In genomic region chr10:102661614-102662133, GRCh38 we compare ENCODE assay signal across 1 cellular context.
TF ChIP-seq lines count a peak whose summit lies in the region.

No MANE protein-coding gene starts in this region.

TF ChIP-seq in GM23338, 12 proteins besides CTCF, POLR2A, EP300 and RAD21 (continued from another document):
- TF ChIP-seq, protein P1, sequence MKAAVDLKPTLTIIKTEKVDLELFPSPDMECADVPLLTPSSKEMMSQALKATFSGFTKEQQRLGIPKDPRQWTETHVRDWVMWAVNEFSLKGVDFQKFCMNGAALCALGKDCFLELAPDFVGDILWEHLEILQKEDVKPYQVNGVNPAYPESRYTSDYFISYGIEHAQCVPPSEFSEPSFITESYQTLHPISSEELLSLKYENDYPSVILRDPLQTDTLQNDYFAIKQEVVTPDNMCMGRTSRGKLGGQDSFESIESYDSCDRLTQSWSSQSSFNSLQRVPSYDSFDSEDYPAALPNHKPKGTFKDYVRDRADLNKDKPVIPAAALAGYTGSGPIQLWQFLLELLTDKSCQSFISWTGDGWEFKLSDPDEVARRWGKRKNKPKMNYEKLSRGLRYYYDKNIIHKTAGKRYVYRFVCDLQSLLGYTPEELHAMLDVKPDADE (IDR thresholded peaks at IDR 0.05): no peak
- TF ChIP-seq JUNB (IDR thresholded peaks at IDR 0.05; ENCODE audit: unreplicated experiment) (no peak), CREB1 (CRISPR knock-in tag; IDR thresholded peaks at IDR 0.05; ENCODE audit: low read depth) (no peak), ZNF114 (CRISPR knock-in tag; IDR thresholded peaks at IDR 0.05) (no peak), ZNF331 (CRISPR knock-in tag; IDR thresholded peaks at IDR 0.05; ENCODE audit: low read depth) (no peak), STAT1 (IDR thresholded peaks at IDR 0.05; ENCODE audit: unreplicated experiment) (no peak), POLR2AphosphoS5 (IDR thresholded peaks at IDR 0.05; ENCODE audit: low read depth) (no peak), EZH2 (IDR thresholded peaks at IDR 0.05; ENCODE audit: low read depth, unreplicated experiment) (no peak)
- TF ChIP-seq, protein P2, sequence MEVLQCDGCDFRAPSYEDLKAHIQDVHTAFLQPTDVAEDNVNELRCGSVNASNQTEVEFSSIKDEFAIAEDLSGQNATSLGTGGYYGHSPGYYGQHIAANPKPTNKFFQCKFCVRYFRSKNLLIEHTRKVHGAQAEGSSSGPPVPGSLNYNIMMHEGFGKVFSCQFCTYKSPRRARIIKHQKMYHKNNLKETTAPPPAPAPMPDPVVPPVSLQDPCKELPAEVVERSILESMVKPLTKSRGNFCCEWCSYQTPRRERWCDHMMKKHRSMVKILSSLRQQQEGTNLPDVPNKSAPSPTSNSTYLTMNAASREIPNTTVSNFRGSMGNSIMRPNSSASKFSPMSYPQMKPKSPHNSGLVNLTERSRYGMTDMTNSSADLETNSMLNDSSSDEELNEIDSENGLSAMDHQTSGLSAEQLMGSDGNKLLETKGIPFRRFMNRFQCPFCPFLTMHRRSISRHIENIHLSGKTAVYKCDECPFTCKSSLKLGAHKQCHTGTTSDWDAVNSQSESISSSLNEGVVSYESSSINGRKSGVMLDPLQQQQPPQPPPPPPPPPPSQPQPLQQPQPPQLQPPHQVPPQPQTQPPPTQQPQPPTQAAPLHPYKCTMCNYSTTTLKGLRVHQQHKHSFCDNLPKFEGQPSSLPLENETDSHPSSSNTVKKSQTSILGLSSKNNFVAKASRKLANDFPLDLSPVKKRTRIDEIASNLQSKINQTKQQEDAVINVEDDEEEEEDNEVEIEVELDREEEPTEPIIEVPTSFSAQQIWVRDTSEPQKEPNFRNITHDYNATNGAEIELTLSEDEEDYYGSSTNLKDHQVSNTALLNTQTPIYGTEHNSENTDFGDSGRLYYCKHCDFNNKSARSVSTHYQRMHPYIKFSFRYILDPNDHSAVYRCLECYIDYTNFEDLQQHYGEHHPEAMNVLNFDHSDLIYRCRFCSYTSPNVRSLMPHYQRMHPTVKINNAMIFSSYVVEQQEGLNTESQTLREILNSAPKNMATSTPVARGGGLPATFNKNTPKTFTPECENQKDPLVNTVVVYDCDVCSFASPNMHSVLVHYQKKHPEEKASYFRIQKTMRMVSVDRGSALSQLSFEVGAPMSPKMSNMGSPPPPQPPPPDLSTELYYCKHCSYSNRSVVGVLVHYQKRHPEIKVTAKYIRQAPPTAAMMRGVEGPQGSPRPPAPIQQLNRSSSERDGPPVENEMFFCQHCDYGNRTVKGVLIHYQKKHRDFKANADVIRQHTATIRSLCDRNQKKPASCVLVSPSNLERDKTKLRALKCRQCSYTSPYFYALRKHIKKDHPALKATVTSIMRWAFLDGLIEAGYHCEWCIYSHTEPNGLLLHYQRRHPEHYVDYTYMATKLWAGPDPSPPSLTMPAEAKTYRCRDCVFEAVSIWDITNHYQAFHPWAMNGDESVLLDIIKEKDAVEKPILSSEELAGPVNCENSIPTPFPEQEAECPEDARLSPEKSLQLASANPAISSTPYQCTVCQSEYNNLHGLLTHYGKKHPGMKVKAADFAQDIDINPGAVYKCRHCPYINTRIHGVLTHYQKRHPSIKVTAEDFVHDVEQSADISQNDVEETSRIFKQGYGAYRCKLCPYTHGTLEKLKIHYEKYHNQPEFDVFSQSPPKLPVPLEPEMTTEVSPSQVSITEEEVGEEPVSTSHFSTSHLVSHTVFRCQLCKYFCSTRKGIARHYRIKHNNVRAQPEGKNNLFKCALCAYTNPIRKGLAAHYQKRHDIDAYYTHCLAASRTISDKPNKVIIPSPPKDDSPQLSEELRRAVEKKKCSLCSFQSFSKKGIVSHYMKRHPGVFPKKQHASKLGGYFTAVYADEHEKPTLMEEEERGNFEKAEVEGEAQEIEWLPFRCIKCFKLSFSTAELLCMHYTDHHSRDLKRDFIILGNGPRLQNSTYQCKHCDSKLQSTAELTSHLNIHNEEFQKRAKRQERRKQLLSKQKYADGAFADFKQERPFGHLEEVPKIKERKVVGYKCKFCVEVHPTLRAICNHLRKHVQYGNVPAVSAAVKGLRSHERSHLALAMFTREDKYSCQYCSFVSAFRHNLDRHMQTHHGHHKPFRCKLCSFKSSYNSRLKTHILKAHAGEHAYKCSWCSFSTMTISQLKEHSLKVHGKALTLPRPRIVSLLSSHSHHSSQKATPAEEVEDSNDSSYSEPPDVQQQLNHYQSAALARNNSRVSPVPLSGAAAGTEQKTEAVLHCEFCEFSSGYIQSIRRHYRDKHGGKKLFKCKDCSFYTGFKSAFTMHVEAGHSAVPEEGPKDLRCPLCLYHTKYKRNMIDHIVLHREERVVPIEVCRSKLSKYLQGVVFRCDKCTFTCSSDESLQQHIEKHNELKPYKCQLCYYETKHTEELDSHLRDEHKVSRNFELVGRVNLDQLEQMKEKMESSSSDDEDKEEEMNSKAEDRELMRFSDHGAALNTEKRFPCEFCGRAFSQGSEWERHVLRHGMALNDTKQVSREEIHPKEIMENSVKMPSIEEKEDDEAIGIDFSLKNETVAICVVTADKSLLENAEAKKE (CRISPR knock-in tag; IDR thresholded peaks at IDR 0.05): no peak
